ENCODE assay signal across 10 cellular contexts in genomic region chr5:159553792-159554191, GRCh38.
"Had no signal": no experiment of that assay in that cellular context is flagged by ENCODE, and none has a peak within 500 bp of the region (broad histone marks: within the 10 kb centered on the region; RNA-seq: fewer than 3 reads in every experiment).

No MANE protein-coding gene starts in this region.

- H3K36me3 ChIP-seq: HAP-1 had no signal

- H2AFZ ChIP-seq: GM23248 had no signal

- H3K9ac ChIP-seq: GM23248 had no signal

- H3K4me3 ChIP-seq: GM23248, HAP-1, K562 had no signal

- H3K27ac ChIP-seq: GM23248, HL-60 had no signal

- DNase-seq: GM23248, GOT3, H7, HFFc6, KG1 had no signal

- ATAC-seq: HCT116, HepG2, K562 had no signal

- H3K9me3 ChIP-seq: HAP-1 had no signal

- H3K4me1 ChIP-seq: HAP-1 had no signal
